ENCODE assay signal across 8 cellular contexts in the genomic region with DNA sequence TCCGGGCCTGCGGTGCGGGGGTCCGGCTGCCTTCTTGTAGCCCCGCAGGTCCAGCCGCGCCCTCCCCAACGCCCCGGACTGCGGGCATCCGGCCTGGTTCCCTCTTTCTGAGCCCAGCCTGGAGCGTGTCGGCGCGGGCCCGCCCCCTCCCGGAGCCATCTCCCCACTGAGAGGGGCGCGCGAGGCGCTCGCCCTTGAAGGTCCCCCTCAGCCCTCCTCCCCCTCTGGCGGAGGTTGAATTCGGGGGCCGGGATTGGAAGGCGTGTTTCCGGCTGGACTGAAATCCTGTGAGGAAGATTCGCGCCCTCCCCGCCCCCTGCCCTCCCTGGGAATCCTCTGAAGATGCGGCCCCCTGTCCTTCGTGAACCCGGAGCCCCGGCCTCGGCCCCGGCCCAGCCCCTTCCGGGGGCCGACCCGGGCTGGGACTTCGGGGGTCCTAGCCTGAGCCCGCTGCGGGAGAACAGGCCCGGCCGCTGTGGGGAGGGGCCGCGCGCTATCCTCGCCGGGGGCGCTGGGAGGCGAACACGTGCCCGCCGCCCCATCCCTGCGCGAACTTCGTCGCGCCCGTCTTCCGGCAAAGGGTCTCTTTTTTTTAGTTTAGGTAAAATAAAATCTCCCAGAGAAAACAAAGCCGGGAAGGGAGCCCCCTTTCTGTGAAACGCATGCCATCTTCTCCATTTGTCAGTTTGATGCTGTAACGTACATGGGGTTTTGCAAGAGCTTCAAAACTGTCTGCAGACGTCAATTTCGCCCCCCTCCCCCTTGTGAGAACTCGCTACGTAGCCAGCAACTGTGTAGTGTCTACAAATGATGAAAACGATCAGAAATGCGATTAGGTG. TPM values are rescaled to one million over a fixed set of nuclear protein-coding genes. Genes with fewer than 3 reads are reported as not detected.
DNase-seq lines count a peak whose midpoint lies in the region; ATAC-seq and TF ChIP-seq lines count a peak whose summit lies in the region.

No MANE protein-coding gene starts in this region.

- no peaks in the 10 kb centered on the region for H3K36me3 ChIP-seq in mesendoderm (ENCODE audit: control insufficient read depth, insufficient read depth, low read length)

- H3K4me1 Mint-ChIP-seq in effector memory CD8-positive, alpha-beta T cell (ENCODE audit: low read depth in 2 of 2) = peaks cover 48 to 57% of the 10 kb centered on the region in 2 donors

- H3K9me3 Mint-ChIP-seq in effector memory CD8-positive, alpha-beta T cell = no peaks in the 10 kb centered on the region

- peak overlapping the region; percentile 87 to 99 for H3K27ac Mint-ChIP-seq in effector memory CD8-positive, alpha-beta T cell

- peak overlapping the region; percentile 81 for H3K56ac ChIP-seq in mesendoderm (ENCODE audit: low read length)

- H3K4me3 Mint-ChIP-seq in effector memory CD8-positive, alpha-beta T cell = peak overlapping the region; percentile 86 to 87

- DNase-seq in AG09319 (ENCODE audit: extremely low read depth, low read depth) (no peak), NK-92 (lab: John Stamatoyannopoulos, UW; ENCODE audit: unreplicated experiment) (peak; percentile 22), mesendoderm (peak; percentile 93)
- peak; percentile 51 to 65 for DNase-seq in activated CD8-positive, alpha-beta memory T cell treated with anti-CD3 and anti-CD28 coated beads for 4 hours (ENCODE audit: low read depth in 2 of 2)
- peak; percentile 77 to 87 (median 83) for DNase-seq in effector memory CD8-positive, alpha-beta T cell
- peak; percentile 53 for DNase-seq in stimulated activated CD8-positive, alpha-beta memory T cell treated with anti-CD3 and anti-CD28 coated beads, Interleukin-12 subunit alpha, Interleukin-12 subunit beta, amount 100 ng/mL, for 4 hours (ENCODE audit: low read depth)

- no peak overlapping the region for H4K5ac ChIP-seq in mesendoderm (ENCODE audit: low read length)

- no CpG with 5 or more reads among the region's 70 CpGs for WGBS in mesendoderm (ENCODE audit: extremely low coverage, insufficient coverage, low lambda C conversion rate)

- H3K4me3 ChIP-seq in mesendoderm (ENCODE audit: low read length) = peak overlapping the region; percentile 50

- H3K18ac ChIP-seq in mesendoderm (ENCODE audit: low read length) = peak overlapping the region; percentile 72

- no peak overlapping the region for H4K8ac ChIP-seq in mesendoderm (ENCODE audit: low read depth, low read length)

- H3K27me3 Mint-ChIP-seq in effector memory CD8-positive, alpha-beta T cell = no peaks in the 10 kb centered on the region

- H3K4me1 ChIP-seq in mesendoderm (ENCODE audit: control insufficient read depth, low read depth, low read length) = peaks cover 5% of the 10 kb centered on the region

- H3K9ac ChIP-seq in mesendoderm (ENCODE audit: low read length) = peak overlapping the region; percentile 63

- TF ChIP-seq CTCF in AG09319 (IDR thresholded peaks at IDR 0.05; ENCODE audit: low read depth, low read length) = peak; percentile 34

- no peaks in the 10 kb centered on the region for H3K79me2 ChIP-seq in mesendoderm (ENCODE audit: control insufficient read depth, insufficient read depth, low read length)

- peak overlapping the region; percentile 18 for H2BK120ac ChIP-seq in mesendoderm (ENCODE audit: low read depth, low read length)

- peak overlapping the region; percentile 95 for H3K27ac ChIP-seq in mesendoderm (ENCODE audit: low read depth, low read length)

- ATAC-seq in GM19025 (IDR thresholded peaks at IDR 0.05; ENCODE audit: low read depth, unreplicated experiment) = peak; percentile 36
- ATAC-seq in HG03354 (IDR thresholded peaks at IDR 0.05; ENCODE audit: poor library complexity, severe bottlenecking, unreplicated experiment) = peak; percentile 56
- ATAC-seq in effector memory CD8-positive, alpha-beta T cell (replicated peaks) = peak; percentile 70

- no peak overlapping the region for H2AK5ac ChIP-seq in mesendoderm (ENCODE audit: low read length)

- H3K79me1 ChIP-seq in mesendoderm (ENCODE audit: low read length) = no peaks in the 10 kb centered on the region

- H3K4me2 ChIP-seq in mesendoderm (ENCODE audit: low read length) = peak overlapping the region; percentile 89

- H3K27me3 ChIP-seq in mesendoderm (ENCODE audit: insufficient read depth, low read length, poor library complexity) = no peaks in the 10 kb centered on the region

- H3K4ac ChIP-seq in mesendoderm (ENCODE audit: low read depth, low read length) = peak overlapping the region; percentile 10

- H3K36me3 Mint-ChIP-seq in effector memory CD8-positive, alpha-beta T cell (ENCODE audit: insufficient read depth) = peaks cover 68% of the 10 kb centered on the region

- no peak overlapping the region for H2BK5ac ChIP-seq in mesendoderm (ENCODE audit: low read length)

- H2BK15ac ChIP-seq in mesendoderm (replicated peaks; ENCODE audit: low read depth) = no peak overlapping the region

- no peak overlapping the region for H3K23ac ChIP-seq in mesendoderm (ENCODE audit: low read length)

RNA-seq across cellular contexts. Expression of a gene that starts 0.6 kb away (rescaled TPM):
- polyA plus RNA-seq in mesendoderm (2013, experiment 1 of 2) = 9.4 TPM
- 9.1 TPM for polyA plus RNA-seq in mesendoderm (2013, experiment 2 of 2)

RNA-seq across cellular contexts. Expression of a gene that starts 46.6 kb away (rescaled TPM):
- polyA plus RNA-seq in mesendoderm (2013, experiment 1 of 2) = 22.2 TPM
- 22.0 TPM for polyA plus RNA-seq in mesendoderm (2013, experiment 2 of 2)

RNA-seq across cellular contexts. Expression of a gene that starts 47.0 kb away (rescaled TPM):
- polyA plus RNA-seq in mesendoderm (2013, experiment 1 of 2) = 23.7 TPM
- 22.6 TPM for polyA plus RNA-seq in mesendoderm (2013, experiment 2 of 2)
